8 cellular contexts compared by ENCODE assay signal in the genomic region with DNA sequence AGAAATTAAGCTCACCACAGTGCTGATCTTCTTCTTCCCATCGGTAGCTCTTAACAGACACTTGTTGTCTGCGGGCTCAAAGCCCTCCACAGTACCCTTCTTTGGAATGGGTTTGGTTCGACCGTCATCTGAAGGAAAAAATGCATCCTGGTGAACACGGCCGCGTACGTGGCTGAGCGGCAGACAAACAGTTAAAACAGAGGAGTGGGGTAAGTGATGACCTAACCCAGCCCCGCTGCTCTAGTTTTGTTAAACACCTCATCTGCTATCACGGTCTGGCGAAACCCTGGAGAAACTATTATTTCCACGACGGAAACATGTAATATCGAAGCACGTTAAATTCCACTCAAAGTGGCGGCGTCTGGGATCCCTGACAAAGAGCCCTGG. TPM values are rescaled to one million over a fixed set of nuclear protein-coding genes. Genes with fewer than 3 reads are reported as not detected.
DNase-seq lines count a peak whose midpoint lies in the region; ATAC-seq and TF ChIP-seq lines count a peak whose summit lies in the region.

No MANE protein-coding gene starts in this region.

- H2BK120ac ChIP-seq in mesenchymal stem cell (ENCODE audit: low read depth, low read length), result no peak overlapping the region

- no peak overlapping the region for H2BK15ac ChIP-seq in mesenchymal stem cell (ENCODE audit: low read depth, poor library complexity, severe bottlenecking)

- H3K79me1 ChIP-seq in mesenchymal stem cell (replicated peaks; ENCODE audit: low read length, poor library complexity, severe bottlenecking), result peaks cover 7% of the 10 kb centered on the region

- peaks cover 40% of the 10 kb centered on the region for H3K4me1 Mint-ChIP-seq in central memory CD8-positive, alpha-beta T cell

- H2BK5ac ChIP-seq in mesenchymal stem cell (ENCODE audit: low read depth, low read length, poor library complexity, severe bottlenecking), result peak overlapping the region; percentile 85

- peak overlapping the region; percentile 84 to 85 for H3K4ac ChIP-seq in mesenchymal stem cell (ENCODE audit: low read depth in 1 of 2, low read length in 2 of 2)

- H3K18ac ChIP-seq in mesenchymal stem cell (ENCODE audit: low read depth in 1 of 2, low read length in 2 of 2), result peak overlapping the region; percentile 99 to 100

- peak overlapping the region; percentile 97 for H4K8ac ChIP-seq in mesenchymal stem cell (ENCODE audit: low read length)

- H3K27ac Mint-ChIP-seq in central memory CD8-positive, alpha-beta T cell (ENCODE audit: low read depth), result peak overlapping the region; percentile 98

- no peaks in the 10 kb centered on the region for H3K9me3 Mint-ChIP-seq in central memory CD8-positive, alpha-beta T cell

- H3K4me2 ChIP-seq in mesenchymal stem cell (ENCODE audit: low read length, poor library complexity, severe bottlenecking), result peak overlapping the region; percentile 63

- no peak overlapping the region for H2BK12ac ChIP-seq in mesenchymal stem cell (ENCODE audit: low read length in 2 of 2)

- peak overlapping the region; percentile 98 for H3K9ac ChIP-seq in mesenchymal stem cell (ENCODE audit: low read length)

- H3K27ac ChIP-seq in mesenchymal stem cell (ENCODE audit: low read length, poor library complexity, severe bottlenecking), result peak overlapping the region; percentile 89

- H3K9me3 ChIP-seq in BE2C (no peaks in the 10 kb centered on the region), mesenchymal stem cell (ENCODE audit: control insufficient read depth, low read length) (no peaks in the 10 kb centered on the region)

- H3K4me3 Mint-ChIP-seq in central memory CD8-positive, alpha-beta T cell, result peak overlapping the region; percentile 100

- H3K4me1 ChIP-seq in BE2C, result peaks cover 3% of the 10 kb centered on the region; the same call in 1 of the 2 replicates
- peaks cover 3% of the 10 kb centered on the region for H3K4me1 ChIP-seq in mesenchymal stem cell (ENCODE audit: control insufficient read depth, insufficient read depth, low read depth, low read length)

- H3K23ac ChIP-seq in mesenchymal stem cell (ENCODE audit: low read length in 2 of 2), result peak overlapping the region in 1 of 2 experiments; percentile 16

- peaks cover 46% of the 10 kb centered on the region for H3K36me3 Mint-ChIP-seq in central memory CD8-positive, alpha-beta T cell (ENCODE audit: insufficient read depth)

- peak overlapping the region; percentile 88 for H2AK5ac ChIP-seq in mesenchymal stem cell (ENCODE audit: low read length, severe bottlenecking)

- H3K4me3 ChIP-seq in BE2C (ENCODE audit: low read depth, low read length), result peak overlapping the region; percentile 98
- H3K4me3 ChIP-seq in LNCaP clone FGC (ENCODE audit: low read depth, low read length), result peak overlapping the region; percentile 91
- peak overlapping the region; percentile 97 to 99 for H3K4me3 ChIP-seq in mesenchymal stem cell (ENCODE audit: insufficient read depth in 1 of 2, low read depth in 1 of 2, low read length in 2 of 2)

- no peak overlapping the region for H2AFZ ChIP-seq in mesenchymal stem cell (ENCODE audit: low read depth, low read length)

- no peak overlapping the region for H3K14ac ChIP-seq in mesenchymal stem cell (ENCODE audit: low read length in 2 of 2)

- H3K27me3 ChIP-seq in BE2C, result no peaks in the 10 kb centered on the region
- no peaks in the 10 kb centered on the region for H3K27me3 ChIP-seq in mesenchymal stem cell (ENCODE audit: control insufficient read depth in 1 of 2, insufficient read depth in 1 of 2, low read length in 2 of 2)

- H3K36me3 ChIP-seq in BE2C (peaks cover 36% of the 10 kb centered on the region), mesenchymal stem cell (ENCODE audit: control insufficient read depth in 1 of 2, insufficient read depth in 2 of 2, low read depth in 1 of 2, low read length in 2 of 2) (peaks cover 6 to 47% of the 10 kb centered on the region in 2 experiments)

- 2% methylated on average over 18 of the region's 18 CpGs for WGBS in mesenchymal stem cell

- peak overlapping the region; percentile 97 for H4K91ac ChIP-seq in mesenchymal stem cell (ENCODE audit: low read length)

- ATAC-seq in central memory CD8-positive, alpha-beta T cell (replicated peaks; ENCODE audit: extremely low read depth, poor library complexity, severe bottlenecking), result no peak
- no peak for ATAC-seq in HG03354 (IDR thresholded peaks at IDR 0.05; ENCODE audit: poor library complexity, severe bottlenecking, unreplicated experiment)
- ATAC-seq in GM19395 (IDR thresholded peaks at IDR 0.05; ENCODE audit: unreplicated experiment), result no peak

- TF ChIP-seq CTCF in BE2C (IDR thresholded peaks at IDR 0.05; ENCODE audit: low read depth, low read length), result no peak
- TF ChIP-seq CTCF in LNCaP clone FGC (IDR thresholded peaks at IDR 0.05; ENCODE audit: control insufficient read depth, extremely low read depth, insufficient read depth), result no peak

- no peak for DNase-seq in BE2C
- DNase-seq in LNCaP clone FGC (ENCODE audit: low read depth), result no peak
- DNase-seq in central memory CD8-positive, alpha-beta T cell (ENCODE audit: low spot score in 2 of 2), result no peak
- peak; percentile 69 for DNase-seq in mesenchymal stem cell
- no peak for DNase-seq in OCI-M2 (lab: John Stamatoyannopoulos, UW; ENCODE audit: unreplicated experiment)
- no peak for DNase-seq in stimulated activated CD4-positive, alpha-beta T cell treated with anti-CD3 and anti-CD28 coated beads, Interleukin-2, amount 100 ng/mL, for 48 hours

- H3K27me3 Mint-ChIP-seq in central memory CD8-positive, alpha-beta T cell, result no peaks in the 10 kb centered on the region

RNA-seq across cellular contexts. Expression of a gene that starts 0.7 kb away (rescaled TPM):
- 615 TPM for polyA plus RNA-seq in BE2C (2012; ENCODE audit: insufficient read depth, insufficient read length, low read depth)
- 684 TPM for polyA plus RNA-seq in mesenchymal stem cell (2013, experiment 1 of 2)
- 720 TPM for polyA plus RNA-seq in mesenchymal stem cell (2013, experiment 2 of 2)
